Comparison of ENCODE assay signal across 8 cellular contexts in genomic region chr15:52295421-52295991, GRCh38. TPM values are rescaled to one million over a fixed set of nuclear protein-coding genes. Genes with fewer than 3 reads are reported as not detected.
DNase-seq lines count a peak whose midpoint lies in the region; ATAC-seq and TF ChIP-seq lines count a peak whose summit lies in the region.

Gene MYO5C (minus strand): TSS chr15:52295804. CDS start chr15:52295636, 168 bp downstream.

- no peak within 1 kb of the TSS for H3K9ac ChIP-seq in skeletal muscle satellite cell (ENCODE audit: low read depth, low read length)

- peaks cover 0 to 4% (median 0%) of the 10 kb centered on the region in 3 donors for H3K36me3 Mint-ChIP-seq in immature natural killer cell

- H3K36me3 ChIP-seq in GM06990 (ENCODE audit: control insufficient read depth, insufficient read depth, low read length): no peaks in the 10 kb centered on the region
- H3K36me3 ChIP-seq in breast epithelium: no peaks in the 10 kb centered on the region
- no peaks in the 10 kb centered on the region for H3K36me3 ChIP-seq in skeletal muscle satellite cell (ENCODE audit: insufficient read depth, low read length)

- H3K27ac ChIP-seq in breast epithelium: peak within 1 kb of the TSS; percentile 80 to 95

- H3K4me2 ChIP-seq in skeletal muscle satellite cell (ENCODE audit: low read length): peak within 1 kb of the TSS; percentile 87

- intact Hi-C loops in breast epithelium (cut with DNase I; ENCODE audit: low total_unique reads): no loop called here

- H3K27me3 Mint-ChIP-seq in immature natural killer cell (ENCODE audit: low read depth in 3 of 3): peaks cover 7 to 8% (median 7%) of the 10 kb centered on the region in 3 donors

- peak within 1 kb of the TSS; percentile 4 to 55 (median 42) for H3K4me3 Mint-ChIP-seq in immature natural killer cell

- peak within 1 kb of the TSS; percentile 51 for H3K4me3 ChIP-seq in GM06990 (replicated peaks; ENCODE audit: low read depth, low read length)
- peak within 1 kb of the TSS; percentile 48 to 88 (median 60) for H3K4me3 ChIP-seq in breast epithelium
- peak within 1 kb of the TSS; percentile 67 for H3K4me3 ChIP-seq in skeletal muscle satellite cell (ENCODE audit: low read length)

- no peaks in the 10 kb centered on the region for H3K9me3 ChIP-seq in breast epithelium
- H3K9me3 ChIP-seq in skeletal muscle satellite cell (replicated peaks; ENCODE audit: low read length): no peaks in the 10 kb centered on the region

- peaks cover 0 to 2% of the 10 kb centered on the region in 2 donors for H3K4me1 ChIP-seq in breast epithelium
- H3K4me1 ChIP-seq in skeletal muscle satellite cell (ENCODE audit: control insufficient read depth, insufficient read depth, low read length): peaks cover 12% of the 10 kb centered on the region

- no peaks in the 10 kb centered on the region for H3K9me3 Mint-ChIP-seq in immature natural killer cell

- H3K4me1 Mint-ChIP-seq in immature natural killer cell: peaks cover 0 to 3% of the 10 kb centered on the region in 2 donors

- peak; percentile 77 for DNase-seq in 8988T
- DNase-seq in GM06990 (ENCODE audit: extremely low read depth, insufficient read length): no peak
- DNase-seq in NCI-H446 treated with DMSO at 0.1 percent for 48 hours (lab: John Stamatoyannopoulos, UW): peak; percentile 56
- peak; percentile 85 to 94 for DNase-seq in breast epithelium (ENCODE audit: low spot score in 2 of 2)
- no peak for DNase-seq in immature natural killer cell

- H3K27ac Mint-ChIP-seq in immature natural killer cell: no peak within 1 kb of the TSS

- no peak for TF ChIP-seq CTCF in GM06990 (IDR thresholded peaks at IDR 0.05; ENCODE audit: insufficient read depth, low read length, poor library complexity, severe bottlenecking)
- TF ChIP-seq CTCF in breast epithelium (IDR thresholded peaks at IDR 0.05): no peak

- H3K27me3 ChIP-seq in GM06990 (replicated peaks; ENCODE audit: control insufficient read depth, insufficient read depth, low read length) (no peaks in the 10 kb centered on the region; the same call in 1 of the 2 replicates), breast epithelium (peaks cover 0 to 5% of the 10 kb centered on the region in 2 donors), skeletal muscle satellite cell (ENCODE audit: control insufficient read depth, insufficient read depth, low read length) (peaks cover 47% of the 10 kb centered on the region)

- TF ChIP-seq POLR2A in breast epithelium (IDR thresholded peaks at IDR 0.05): peak; percentile 67

- ATAC-seq in HG03045 (IDR thresholded peaks at IDR 0.05; ENCODE audit: unreplicated experiment) (no peak), GM21423 (IDR thresholded peaks at IDR 0.05; ENCODE audit: unreplicated experiment) (no peak)

RNA-seq across cellular contexts. Expression of gene MYO5C, which starts in this region (rescaled TPM):
- 10 to 100 TPM; 16.6 to 71.3 (median 51.5) TPM for total RNA-seq in breast epithelium
- polyA plus RNA-seq in immature natural killer cell: under 1 TPM in 1 of 3 donors, not detected in 2; 0.19 TPM
- total RNA-seq in skeletal muscle satellite cell (2012; rRNA removed): under 0.01 and 1.3 TPM in 2 replicates

Comparison
In these comparisons a context has a peak if more than half of its experiments do, and no peak if none do; other contexts are left out.
1. DNase-seq: peak in 8988T (single experiment), NCI-H446 treated with DMSO at 0.1 percent for 48 hours (single experiment) and breast epithelium (2 of 2); none in GM06990 (single experiment) and immature natural killer cell (0 of 3).
2. Peak in every context shown above with its lines, with median percentiles within 50 percentile points of each other: H3K4me3 ChIP-seq.